Comparison of ENCODE assay signal across 11 cellular contexts in genomic region chr12:14938301-14938700, GRCh38. TPM values are rescaled to one million over a fixed set of nuclear protein-coding genes. Genes with fewer than 3 reads are reported as not detected.
DNase-seq lines count a peak whose midpoint lies in the region; ATAC-seq and TF ChIP-seq lines count a peak whose summit lies in the region.
"Had no signal": no experiment of that assay in that cellular context is flagged by ENCODE, and none has a peak within 500 bp of the region (broad histone marks: within the 10 kb centered on the region; RNA-seq: fewer than 3 reads in every experiment).

Gene ERP27 (minus strand): TSS chr12:14938537. CDS start chr12:14938508, 29 bp downstream.

- no peaks in the 10 kb centered on the region for H3K27me3 ChIP-seq in right atrium auricular region

- H3K9me3 ChIP-seq in right atrium auricular region, result no peaks in the 10 kb centered on the region

- no peak for TF ChIP-seq CTCF in VCaP (conservative IDR thresholded peaks at IDR 0.05)
- no peak for TF ChIP-seq CTCF in right atrium auricular region (IDR thresholded peaks at IDR 0.05)
- no peak for TF ChIP-seq CTCF in GM20000 (IDR thresholded peaks at IDR 0.05; ENCODE audit: extremely low read depth, missing control alignments)

- H3K9me3 Mint-ChIP-seq in activated CD4-positive, alpha-beta T cell treated with anti-CD3 and anti-CD28 coated beads, Interleukin-2, amount 10 ng/mL, durations not matched to agents 24 days and 14 days, result no peaks in the 10 kb centered on the region
- H3K9me3 Mint-ChIP-seq in immature natural killer cell, result no peaks in the 10 kb centered on the region
- no peaks in the 10 kb centered on the region for H3K9me3 Mint-ChIP-seq in stimulated activated effector memory CD8-positive, alpha-beta T cell treated with anti-CD3 and anti-CD28 coated beads, Interleukin-12 subunit alpha, Interleukin-12 subunit beta, amount 100 ng/mL, for 72 hours

- intact Hi-C loops in activated CD4-positive, alpha-beta T cell treated with anti-CD3 and anti-CD28 coated beads, Interleukin-2, amount 10 ng/mL, durations not matched to agents 24 days and 14 days (cut with micrococcal nuclease), result no loop called here

- peak within 1 kb of the TSS; percentile 68 for H3K27ac Mint-ChIP-seq in activated CD4-positive, alpha-beta T cell treated with anti-CD3 and anti-CD28 coated beads, Interleukin-2, amount 10 ng/mL, durations not matched to agents 24 days and 14 days
- peak within 1 kb of the TSS; percentile 21 to 93 (median 86) for H3K27ac Mint-ChIP-seq in immature natural killer cell
- H3K27ac Mint-ChIP-seq in stimulated activated effector memory CD8-positive, alpha-beta T cell treated with anti-CD3 and anti-CD28 coated beads, Interleukin-12 subunit alpha, Interleukin-12 subunit beta, amount 100 ng/mL, for 72 hours, result peak within 1 kb of the TSS; percentile 76

- no peak for ATAC-seq in stimulated activated effector memory CD8-positive, alpha-beta T cell treated with anti-CD3 and anti-CD28 coated beads, Interleukin-12 subunit alpha, Interleukin-12 subunit beta, amount 100 ng/mL, for 72 hours

- no peak within 1 kb of the TSS for H3K4me3 Mint-ChIP-seq in activated CD4-positive, alpha-beta T cell treated with anti-CD3 and anti-CD28 coated beads, Interleukin-2, amount 10 ng/mL, durations not matched to agents 24 days and 14 days
- H3K4me3 Mint-ChIP-seq in immature natural killer cell, result no peak within 1 kb of the TSS
- H3K4me3 Mint-ChIP-seq in stimulated activated effector memory CD8-positive, alpha-beta T cell treated with anti-CD3 and anti-CD28 coated beads, Interleukin-12 subunit alpha, Interleukin-12 subunit beta, amount 100 ng/mL, for 72 hours, result no peak within 1 kb of the TSS

- H3K36me3 Mint-ChIP-seq in activated CD4-positive, alpha-beta T cell treated with anti-CD3 and anti-CD28 coated beads, Interleukin-2, amount 10 ng/mL, durations not matched to agents 24 days and 14 days (ENCODE audit: low read depth), result peaks cover 63% of the 10 kb centered on the region
- H3K36me3 Mint-ChIP-seq in immature natural killer cell, result peaks cover 15 to 27% (median 21%) of the 10 kb centered on the region in 3 donors
- peaks cover 82% of the 10 kb centered on the region for H3K36me3 Mint-ChIP-seq in stimulated activated effector memory CD8-positive, alpha-beta T cell treated with anti-CD3 and anti-CD28 coated beads, Interleukin-12 subunit alpha, Interleukin-12 subunit beta, amount 100 ng/mL, for 72 hours

- H3K4me1 ChIP-seq in right atrium auricular region, result no peaks in the 10 kb centered on the region

- no peaks in the 10 kb centered on the region for H3K27me3 Mint-ChIP-seq in activated CD4-positive, alpha-beta T cell treated with anti-CD3 and anti-CD28 coated beads, Interleukin-2, amount 10 ng/mL, durations not matched to agents 24 days and 14 days
- H3K27me3 Mint-ChIP-seq in immature natural killer cell (ENCODE audit: low read depth in 3 of 3), result peaks cover 1 to 8% (median 2%) of the 10 kb centered on the region in 3 donors

- H3K27ac ChIP-seq in VCaP (peak within 1 kb of the TSS; percentile 90), right atrium auricular region (no peak within 1 kb of the TSS)

- DNase-seq in activated CD4-positive, alpha-beta T cell treated with anti-CD3 and anti-CD28 coated beads, Interleukin-2, amount 10 ng/mL, durations not matched to agents 24 days and 14 days, result peak; percentile 51
- DNase-seq in activated CD4-positive, alpha-beta T cell treated with anti-CD3 and anti-CD28 coated beads for 4 hours, result no peak
- DNase-seq in immature natural killer cell (no peak), NCI-H2171 (lab: John Stamatoyannopoulos, UW) (no peak), right atrium auricular region (ENCODE audit: low spot score) (no peak), GM20000 (ENCODE audit: low spot score) (no peak)
- DNase-seq in stimulated activated effector memory CD8-positive, alpha-beta T cell treated with anti-CD3 and anti-CD28 coated beads, Interleukin-12 subunit alpha, Interleukin-12 subunit beta, amount 100 ng/mL, for 72 hours (ENCODE audit: low spot score in 2 of 2), result no peak
- DNase-seq: NCI-H146, NCI-H446 had no signal

- H3K4me1 Mint-ChIP-seq in activated CD4-positive, alpha-beta T cell treated with anti-CD3 and anti-CD28 coated beads, Interleukin-2, amount 10 ng/mL, durations not matched to agents 24 days and 14 days, result peaks cover 15% of the 10 kb centered on the region
- peaks cover 11 to 29% of the 10 kb centered on the region in 2 donors for H3K4me1 Mint-ChIP-seq in immature natural killer cell
- H3K4me1 Mint-ChIP-seq in stimulated activated effector memory CD8-positive, alpha-beta T cell treated with anti-CD3 and anti-CD28 coated beads, Interleukin-12 subunit alpha, Interleukin-12 subunit beta, amount 100 ng/mL, for 72 hours, result peaks cover 25% of the 10 kb centered on the region

- peaks cover 16% of the 10 kb centered on the region for H3K36me3 ChIP-seq in right atrium auricular region

- no peak within 1 kb of the TSS for H3K4me3 ChIP-seq in right atrium auricular region

RNA-seq across cellular contexts. Expression of gene ERP27, which starts in this region (rescaled TPM):
- 1.5 and 1.8 TPM in 2 replicates for total RNA-seq in activated CD4-positive, alpha-beta T cell treated with anti-CD3 and anti-CD28 coated beads, Interleukin-2, amount 10 ng/mL, durations not matched to agents 24 days and 14 days
- 1 to 10 TPM; 2.5 to 3.8 (median 3.8) TPM for polyA plus RNA-seq in immature natural killer cell
- total RNA-seq in right atrium auricular region, result under 1 TPM; 0.31 to 0.70 TPM
- total RNA-seq: LHCN-M2 had no signal
